Comparison of ENCODE assay signal across 8 cellular contexts in the genomic region with DNA sequence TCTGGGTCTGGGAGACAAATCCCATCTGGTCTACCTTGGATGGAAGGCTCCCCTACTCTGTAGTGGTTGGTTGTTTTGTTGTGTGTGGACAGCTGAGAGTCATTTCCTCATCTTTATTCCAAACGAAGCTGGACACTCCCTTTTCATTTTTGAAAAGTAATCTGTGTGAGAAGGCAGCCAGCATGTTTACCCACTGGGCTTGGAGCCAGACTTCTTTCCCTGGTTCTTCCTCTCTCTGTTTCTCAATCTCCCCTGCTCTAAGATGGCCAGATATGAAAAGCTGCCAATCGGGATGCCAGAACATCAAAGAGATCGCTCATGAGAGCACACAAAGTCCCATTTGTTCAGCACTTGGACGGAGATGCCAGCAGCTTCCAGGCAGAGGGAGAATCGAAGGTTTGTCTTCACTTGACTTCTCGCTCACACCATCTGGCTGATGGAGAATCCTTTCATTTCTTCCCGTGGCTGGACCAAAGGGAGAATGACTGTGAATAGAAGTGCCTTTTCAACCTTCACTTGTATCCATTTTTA.
A peak's percentile ranks its signal among the peaks of the same experiment; 100 is the strongest.
DNase-seq lines count a peak whose midpoint lies in the region; ATAC-seq and TF ChIP-seq lines count a peak whose summit lies in the region.

No MANE protein-coding gene starts in this region.

- TF ChIP-seq EP300 in tibial nerve (IDR thresholded peaks at IDR 0.05) = peak; percentile 24 to 94

- DNase-seq in AG04449 (ENCODE audit: low read depth, low spot score) (peak; percentile 37), NCI-H1092 treated with DMSO at 0.1 percent for 48 hours (lab: John Stamatoyannopoulos, UW) (peak; percentile 83), body of pancreas (peak; percentile 68 to 85 (median 76)), tibial nerve (ENCODE audit: low spot score in 2 of 2) (peak; percentile 81 to 90)
- DNase-seq in activated T-cell treated with anti-CD3 and anti-CD28 coated beads, Interleukin-2, amount 50 U/mL, for 4 hours = no peak
- no peak for DNase-seq in activated CD4-positive, alpha-beta T cell treated with anti-CD3 and anti-CD28 coated beads, Interleukin-2, amount 50 U/mL, for 1 hour

- H3K9me3 Mint-ChIP-seq in activated T-cell treated with anti-CD3 and anti-CD28 coated beads, Interleukin-2, amount 50 U/mL, for 4 hours = no peaks in the 10 kb centered on the region

- H3K27me3 ChIP-seq in body of pancreas (no peaks in the 10 kb centered on the region), layer of hippocampus (ENCODE audit: control insufficient read depth, insufficient read depth, low read length) (no peaks in the 10 kb centered on the region), tibial nerve (no peaks in the 10 kb centered on the region)

- H3K4me3 ChIP-seq in AG04449 (ENCODE audit: low read depth, low read length) = 0 out of 2 replicates have a peak overlapping the region, but pooled peaks have one; percentile 6
- no peak overlapping the region for H3K4me3 ChIP-seq in body of pancreas
- H3K4me3 ChIP-seq in tibial nerve = peak overlapping the region; percentile 3 to 36 (median 14)

- no peaks in the 10 kb centered on the region for H3K36me3 Mint-ChIP-seq in activated T-cell treated with anti-CD3 and anti-CD28 coated beads, Interleukin-2, amount 50 U/mL, for 4 hours (ENCODE audit: insufficient read depth)

- POLR2A ChIA-PET in AG04449 (lab: Yijun Ruan, JAX) = no interaction called here

- H3K27me3 Mint-ChIP-seq in activated T-cell treated with anti-CD3 and anti-CD28 coated beads, Interleukin-2, amount 50 U/mL, for 4 hours (ENCODE audit: low read depth) = peaks cover 2% of the 10 kb centered on the region

- H3K4me3 Mint-ChIP-seq in activated T-cell treated with anti-CD3 and anti-CD28 coated beads, Interleukin-2, amount 50 U/mL, for 4 hours = no peak overlapping the region

- H3K4me1 ChIP-seq in body of pancreas = peaks cover 10% of the 10 kb centered on the region
- H3K4me1 ChIP-seq in tibial nerve = peaks cover 0 to 36% (median 6%) of the 10 kb centered on the region in 4 donors

- CTCF ChIA-PET in AG04449 (lab: Yijun Ruan, JAX) = interaction anchor here (1.0 to 1.9 kb wide), 3 partner anchors 19 to 313 kb away, joined by 3 to 6 read pairs (median 3); no protein-coding TSS in a partner anchor

- H3K9me3 ChIP-seq in body of pancreas (no peaks in the 10 kb centered on the region), tibial nerve (no peaks in the 10 kb centered on the region)

- TF ChIP-seq POLR2A in body of pancreas (IDR thresholded peaks at IDR 0.05) (no peak), tibial nerve (IDR thresholded peaks at IDR 0.05) (peak; percentile 6 to 25)

- no peaks in the 10 kb centered on the region for H3K36me3 ChIP-seq in body of pancreas (replicated peaks in 1 of 2; ENCODE audit: insufficient read depth in 1 of 2, low read depth in 2 of 2)
- H3K36me3 ChIP-seq in tibial nerve = no peaks in the 10 kb centered on the region

- no peaks in the 10 kb centered on the region for H3K4me1 Mint-ChIP-seq in activated T-cell treated with anti-CD3 and anti-CD28 coated beads, Interleukin-2, amount 50 U/mL, for 4 hours (ENCODE audit: low read depth)

- intact Hi-C loops in body of pancreas (cut with DNase I) = loop anchor here (10.0 kb wide), 1 partner anchor 545 kb away; no protein-coding TSS in a partner anchor

- peak; percentile 90 for ATAC-seq in body of pancreas
- no peak for ATAC-seq in GM18511 (IDR thresholded peaks at IDR 0.05; ENCODE audit: unreplicated experiment)
- ATAC-seq in activated T-cell treated with anti-CD3 and anti-CD28 coated beads, Interleukin-2, amount 50 U/mL, for 4 hours = no peak

- H3K27ac ChIP-seq in body of pancreas (peak overlapping the region in 3 of 4 donors; percentile 6 to 50 (median 34)), layer of hippocampus (ENCODE audit: low read depth, low read length) (peak overlapping the region; percentile 35), tibial nerve (peak overlapping the region; percentile 55 to 83 (median 68))

- TF ChIP-seq CTCF in AG04449 (IDR thresholded peaks at IDR 0.05; ENCODE audit: insufficient read depth, low read length, missing control alignments) (no peak), body of pancreas (IDR thresholded peaks at IDR 0.05) (no peak), tibial nerve (IDR thresholded peaks at IDR 0.05) (no peak)

- 11 to 13% methylated on average over 7 of the region's 7 CpGs for WGBS in body of pancreas, 2 donors
- 7 to 13% methylated on average over 7 of the region's 7 CpGs for WGBS in tibial nerve, 2 donors

Comparison
In these comparisons a context has a peak if more than half of its experiments do, and no peak if none do; other contexts are left out.
1. DNase-seq: peak in AG04449 (single experiment), NCI-H1092 treated with DMSO at 0.1 percent for 48 hours (single experiment), body of pancreas (4 of 4) and tibial nerve (2 of 2); none in activated T-cell treated with anti-CD3 and anti-CD28 coated beads, Interleukin-2, amount 50 U/mL, for 4 hours (single experiment) and activated CD4-positive, alpha-beta T cell treated with anti-CD3 and anti-CD28 coated beads, Interleukin-2, amount 50 U/mL, for 1 hour (single experiment).
2. H3K4me3 ChIP-seq: peak in AG04449 (single experiment) and tibial nerve (4 of 4); none in body of pancreas (0 of 2).
3. POLR2A ChIP-seq: peak in tibial nerve (2 of 2); none in body of pancreas (0 of 3).
4. Peak in every context shown above with its lines, with median percentiles within 50 percentile points of each other: H3K27ac ChIP-seq.